11 cellular contexts compared by ENCODE assay signal in genomic region chr3:119598410-119599098, GRCh38. TPM values are rescaled to one million over a fixed set of nuclear protein-coding genes. Genes with fewer than 3 reads are reported as not detected.
DNase-seq lines count a peak whose midpoint lies in the region; ATAC-seq and TF ChIP-seq lines count a peak whose summit lies in the region.
"Had no signal": no experiment of that assay in that cellular context is flagged by ENCODE, and none has a peak within 500 bp of the region (broad histone marks: within the 10 kb centered on the region; RNA-seq: fewer than 3 reads in every experiment).

No MANE protein-coding gene starts in this region.

- H3K36me3 Mint-ChIP-seq in activated T-helper 17 cell treated with anti-CD3 and anti-CD28 coated beads, Interleukin-2, amount 50 U/mL, for 72 hours (ENCODE audit: low read depth) = no peaks in the 10 kb centered on the region
- no peaks in the 10 kb centered on the region for H3K36me3 Mint-ChIP-seq in activated CD8-positive, alpha-beta memory T cell treated with anti-CD3 and anti-CD28 coated beads, Interleukin-2, amount 10 ng/mL, durations not matched to agents 7 days and 5 days

- DNase-seq in middle frontal gyrus (ENCODE audit: extremely low spot score, low spot score) (no peak), coronary artery (ENCODE audit: low spot score) (no peak)
- DNase-seq in activated CD8-positive, alpha-beta memory T cell treated with anti-CD3 and anti-CD28 coated beads, Interleukin-2, amount 10 ng/mL, durations not matched to agents 7 days and 5 days = no peak
- DNase-seq: NCI-H774; stimulated activated CD4-positive, alpha-beta T cell treated with anti-CD3 and anti-CD28 coated beads, Interleukin-2, amount 100 ng/mL, for 24 hours had no signal

- H3K4me3 ChIP-seq in GM08714 (ENCODE audit: low read length) (peak overlapping the region; percentile 32; the same call in 1 of the 2 replicates), coronary artery (no peak overlapping the region)

- H3K27ac ChIP-seq in coronary artery = no peak overlapping the region

- H3K4me1 Mint-ChIP-seq in activated T-helper 17 cell treated with anti-CD3 and anti-CD28 coated beads, Interleukin-2, amount 50 U/mL, for 72 hours = peaks cover 18% of the 10 kb centered on the region
- H3K4me1 Mint-ChIP-seq in activated CD8-positive, alpha-beta memory T cell treated with anti-CD3 and anti-CD28 coated beads, Interleukin-2, amount 10 ng/mL, durations not matched to agents 7 days and 5 days = peaks cover 36% of the 10 kb centered on the region

- CTCF ChIA-PET in activated CD8-positive, alpha-beta memory T cell treated with anti-CD3 and anti-CD28 coated beads, Interleukin-2, amount 10 ng/mL, durations not matched to agents 7 days and 5 days (lab: Charles Lee) = no interaction called here

- in situ Hi-C loops in GM18951 (cut with MboI; ENCODE audit: low sequenced_read_pairs, unreplicated experiment) = no loop called here

- no peaks in the 10 kb centered on the region for H3K9me3 Mint-ChIP-seq in activated T-helper 17 cell treated with anti-CD3 and anti-CD28 coated beads, Interleukin-2, amount 50 U/mL, for 72 hours
- H3K9me3 Mint-ChIP-seq in activated CD8-positive, alpha-beta memory T cell treated with anti-CD3 and anti-CD28 coated beads, Interleukin-2, amount 10 ng/mL, durations not matched to agents 7 days and 5 days (ENCODE audit: low read depth) = no peaks in the 10 kb centered on the region

- peaks cover 3% of the 10 kb centered on the region for H3K27me3 Mint-ChIP-seq in activated T-helper 17 cell treated with anti-CD3 and anti-CD28 coated beads, Interleukin-2, amount 50 U/mL, for 72 hours
- H3K27me3 Mint-ChIP-seq in activated CD8-positive, alpha-beta memory T cell treated with anti-CD3 and anti-CD28 coated beads, Interleukin-2, amount 10 ng/mL, durations not matched to agents 7 days and 5 days = no peaks in the 10 kb centered on the region
- H3K27me3 Mint-ChIP-seq: B cell had no signal

- peak; percentile 48 for ATAC-seq in HG02798 (IDR thresholded peaks at IDR 0.05; ENCODE audit: poor library complexity, unreplicated experiment)
- ATAC-seq in activated T-helper 17 cell treated with anti-CD3 and anti-CD28 coated beads, Interleukin-2, amount 50 U/mL, for 72 hours (replicated peaks) = peak; percentile 77
- no peak for ATAC-seq in HG03025 (IDR thresholded peaks at IDR 0.05; ENCODE audit: low FRiP score, unreplicated experiment)
- ATAC-seq in activated CD8-positive, alpha-beta memory T cell treated with anti-CD3 and anti-CD28 coated beads, Interleukin-2, amount 10 ng/mL, durations not matched to agents 7 days and 5 days = no peak

- TF ChIP-seq POLR2A in GM18951 (IDR thresholded peaks at IDR 0.05; ENCODE audit: extremely low read depth, insufficient read depth, insufficient read length) = peak; percentile 25

- H3K27ac Mint-ChIP-seq in activated T-helper 17 cell treated with anti-CD3 and anti-CD28 coated beads, Interleukin-2, amount 50 U/mL, for 72 hours = peak overlapping the region; percentile 81
- H3K27ac Mint-ChIP-seq in activated CD8-positive, alpha-beta memory T cell treated with anti-CD3 and anti-CD28 coated beads, Interleukin-2, amount 10 ng/mL, durations not matched to agents 7 days and 5 days = no peak overlapping the region
- H3K27ac Mint-ChIP-seq: B cell had no signal

- no peak for TF ChIP-seq CTCF in coronary artery (IDR thresholded peaks at IDR 0.05)

- peak overlapping the region; percentile 45 for H3K4me3 Mint-ChIP-seq in activated T-helper 17 cell treated with anti-CD3 and anti-CD28 coated beads, Interleukin-2, amount 50 U/mL, for 72 hours
- H3K4me3 Mint-ChIP-seq in activated CD8-positive, alpha-beta memory T cell treated with anti-CD3 and anti-CD28 coated beads, Interleukin-2, amount 10 ng/mL, durations not matched to agents 7 days and 5 days = no peak overlapping the region
- H3K4me3 Mint-ChIP-seq: B cell had no signal

RNA-seq across cellular contexts. Expression of gene PLA1A, which starts 0.9 kb away (rescaled TPM):
- total RNA-seq in activated T-helper 17 cell treated with anti-CD3 and anti-CD28 coated beads, Interleukin-2, amount 50 U/mL, for 72 hours = under 1 TPM; 0.34 to 0.39 TPM
- under 1 TPM in 1 of 2 experiments, not detected in 1; 0.68 TPM for total RNA-seq in activated CD8-positive, alpha-beta memory T cell treated with anti-CD3 and anti-CD28 coated beads, Interleukin-2, amount 10 ng/mL, durations not matched to agents 7 days and 5 days

RNA-seq across cellular contexts. Expression of gene ADPRH, which starts 19.3 kb away (rescaled TPM):
- total RNA-seq in activated T-helper 17 cell treated with anti-CD3 and anti-CD28 coated beads, Interleukin-2, amount 50 U/mL, for 72 hours = 10 to 100 TPM; 11.4 to 14.7 TPM
- total RNA-seq in activated CD8-positive, alpha-beta memory T cell treated with anti-CD3 and anti-CD28 coated beads, Interleukin-2, amount 10 ng/mL, durations not matched to agents 7 days and 5 days = 10 to 100 TPM in 1 of 2 experiments, 1 to 10 TPM in 1; 6.1 to 19.3 TPM

RNA-seq across cellular contexts. Expression of gene CD80, which starts 39.1 kb away (rescaled TPM):
- total RNA-seq in activated T-helper 17 cell treated with anti-CD3 and anti-CD28 coated beads, Interleukin-2, amount 50 U/mL, for 72 hours = 10 to 100 TPM; 24.3 to 28.8 TPM
- 10 to 100 TPM; 22.5 to 47.0 TPM for total RNA-seq in activated CD8-positive, alpha-beta memory T cell treated with anti-CD3 and anti-CD28 coated beads, Interleukin-2, amount 10 ng/mL, durations not matched to agents 7 days and 5 days

Comparison
In these comparisons a context has a peak if more than half of its experiments do, and no peak if none do; other contexts are left out.
1. ATAC-seq: peak in HG02798 (single experiment) and activated T-helper 17 cell treated with anti-CD3 and anti-CD28 coated beads, Interleukin-2, amount 50 U/mL, for 72 hours (single experiment); none in HG03025 (single experiment) and activated CD8-positive, alpha-beta memory T cell treated with anti-CD3 and anti-CD28 coated beads, Interleukin-2, amount 10 ng/mL, durations not matched to agents 7 days and 5 days (single experiment).